Comparison of ENCODE assay signal across 3 cellular contexts in the genomic region with DNA sequence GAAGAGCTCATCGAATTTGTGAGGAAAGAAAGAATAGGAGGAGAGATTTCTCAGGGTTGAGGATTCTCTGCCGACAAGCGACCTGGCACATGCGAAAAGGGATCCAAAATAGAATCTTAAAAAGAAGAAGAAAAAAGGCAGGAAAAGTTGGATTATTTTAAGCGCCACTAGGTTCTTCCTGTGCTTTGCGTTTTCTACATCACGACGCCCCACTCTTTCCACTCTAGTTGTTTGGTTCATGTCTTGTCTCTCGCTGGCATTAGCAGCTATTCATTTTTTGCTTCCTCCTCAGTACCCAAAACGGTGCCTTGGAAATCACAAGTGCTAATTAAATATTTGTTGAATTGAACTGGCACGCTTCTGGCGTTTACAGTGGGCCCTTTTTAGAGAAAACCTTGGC.
TF ChIP-seq lines count a peak whose summit lies in the region.

No MANE protein-coding gene starts in this region.

TF ChIP-seq in IMR-90, 13 proteins besides CTCF, POLR2A, EP300 and RAD21:
- TF ChIP-seq CEBPB (IDR thresholded peaks at IDR 0.05; ENCODE audit: low read depth, low read length) (no peak), RFX5 (IDR thresholded peaks at IDR 0.05; ENCODE audit: low read depth, low read length) (no peak), FOS (IDR thresholded peaks at IDR 0.05; ENCODE audit: low read depth, low read length) (no peak), MXI1 (IDR thresholded peaks at IDR 0.05; ENCODE audit: borderline replicate concordance, low read depth, low read length) (no peak), CHD1 (IDR thresholded peaks at IDR 0.05; ENCODE audit: low read depth, low read length) (no peak), RCOR1 (IDR thresholded peaks at IDR 0.05; ENCODE audit: insufficient replicate concordance, low read length) (no peak), MAZ (IDR thresholded peaks at IDR 0.05; ENCODE audit: borderline replicate concordance, low read depth, low read length) (no peak), BHLHE40 (IDR thresholded peaks at IDR 0.05; ENCODE audit: low read depth, low read length) (no peak), NFE2L2 (IDR thresholded peaks at IDR 0.05; ENCODE audit: low read depth, low read length) (no peak), SMC3 (IDR thresholded peaks at IDR 0.05; ENCODE audit: low read depth, low read length) (no peak), MAFK (IDR thresholded peaks at IDR 0.05; ENCODE audit: low read depth, low read length) (no peak)
- TF ChIP-seq, protein P1, sequence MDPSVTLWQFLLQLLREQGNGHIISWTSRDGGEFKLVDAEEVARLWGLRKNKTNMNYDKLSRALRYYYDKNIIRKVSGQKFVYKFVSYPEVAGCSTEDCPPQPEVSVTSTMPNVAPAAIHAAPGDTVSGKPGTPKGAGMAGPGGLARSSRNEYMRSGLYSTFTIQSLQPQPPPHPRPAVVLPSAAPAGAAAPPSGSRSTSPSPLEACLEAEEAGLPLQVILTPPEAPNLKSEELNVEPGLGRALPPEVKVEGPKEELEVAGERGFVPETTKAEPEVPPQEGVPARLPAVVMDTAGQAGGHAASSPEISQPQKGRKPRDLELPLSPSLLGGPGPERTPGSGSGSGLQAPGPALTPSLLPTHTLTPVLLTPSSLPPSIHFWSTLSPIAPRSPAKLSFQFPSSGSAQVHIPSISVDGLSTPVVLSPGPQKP (IDR thresholded peaks at IDR 0.05; ENCODE audit: borderline replicate concordance, low read depth, low read length), result no peak
- TF ChIP-seq, protein P2, sequence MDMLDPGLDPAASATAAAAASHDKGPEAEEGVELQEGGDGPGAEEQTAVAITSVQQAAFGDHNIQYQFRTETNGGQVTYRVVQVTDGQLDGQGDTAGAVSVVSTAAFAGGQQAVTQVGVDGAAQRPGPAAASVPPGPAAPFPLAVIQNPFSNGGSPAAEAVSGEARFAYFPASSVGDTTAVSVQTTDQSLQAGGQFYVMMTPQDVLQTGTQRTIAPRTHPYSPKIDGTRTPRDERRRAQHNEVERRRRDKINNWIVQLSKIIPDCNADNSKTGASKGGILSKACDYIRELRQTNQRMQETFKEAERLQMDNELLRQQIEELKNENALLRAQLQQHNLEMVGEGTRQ (IDR thresholded peaks at IDR 0.05; ENCODE audit: low read depth, low read length), result no peak

TF ChIP-seq in GM12878, 131 proteins besides CTCF, POLR2A, EP300 and RAD21:
- TF ChIP-seq POLR2AphosphoS2 (IDR thresholded peaks at IDR 0.05; ENCODE audit: low read depth, low read length) (no peak), NFIC (IDR thresholded peaks at IDR 0.05; ENCODE audit: low read depth, low read length) (0 out of 2 replicates have a peak, but pooled peaks have one; percentile 5)

TF ChIP-seq in liver, 16 proteins besides CTCF, POLR2A, EP300 and RAD21:
- no peak for TF ChIP-seq MAX (IDR thresholded peaks at IDR 0.05)
- TF ChIP-seq REST (IDR thresholded peaks at IDR 0.05), result no peak
- peak; percentile 0 for TF ChIP-seq TAF1 (conservative IDR thresholded peaks at IDR 0.05)
